In genomic region chr3:155854147-155854940, GRCh38 we compare ENCODE assay signal across 8 cellular contexts. TPM values are rescaled to one million over a fixed set of nuclear protein-coding genes. Genes with fewer than 3 reads are reported as not detected.
DNase-seq lines count a peak whose midpoint lies in the region; ATAC-seq, FAIRE-seq and TF ChIP-seq lines count a peak whose summit lies in the region.

SLC33A1 (minus strand) TSS chr3:155854427; CDS start chr3:155853997, 430 bp downstream.

- ATAC-seq in GM18502 (IDR thresholded peaks at IDR 0.05; ENCODE audit: poor library complexity, unreplicated experiment) (peak; percentile 92), HG02970 (IDR thresholded peaks at IDR 0.05; ENCODE audit: low FRiP score, unreplicated experiment) (peak; percentile 97), psoas muscle (peak; percentile 95 to 98 (median 98))

- peaks cover 29% of the 10 kb centered on the region for H3K4me1 Mint-ChIP-seq in T-helper 2 cell treated with Interferon-gamma antibody and Interleukin-4, amounts not matched to agents 5 μg/mL and 100 μg/mL, for 36 hours (ENCODE audit: low read depth)

- H3K27me3 Mint-ChIP-seq in T-helper 2 cell treated with Interferon-gamma antibody and Interleukin-4, amounts not matched to agents 5 μg/mL and 100 μg/mL, for 36 hours (ENCODE audit: low read depth), result no peaks in the 10 kb centered on the region

- TF ChIP-seq CTCF in ascending aorta (IDR thresholded peaks at IDR 0.05) (no peak), right atrium auricular region (IDR thresholded peaks at IDR 0.05) (no peak), psoas muscle (IDR thresholded peaks at IDR 0.05) (no peak)

- intact Hi-C loops in ascending aorta (cut with DNase I) (loop anchor here (1.0 to 10.0 kb wide), 5 partner anchors 16 to 1310 kb away; partner anchors contain the start of genes C3orf33, CCNL1, GMPS and TIPARP), psoas muscle (cut with DNase I) (loop anchor here (2.0 to 5.0 kb wide), 2 partner anchors 16 to 47 kb away; partner anchors contain the start of genes GMPS (in 2 of the 2) and C3orf33 (in 1 of the 2))

- no peaks in the 10 kb centered on the region for H3K9me3 ChIP-seq in ascending aorta
- H3K9me3 ChIP-seq in right atrium auricular region, result no peaks in the 10 kb centered on the region
- no peaks in the 10 kb centered on the region for H3K9me3 ChIP-seq in psoas muscle

- peaks cover 10 to 36% of the 10 kb centered on the region in 2 donors for H3K4me1 ChIP-seq in ascending aorta
- H3K4me1 ChIP-seq in right atrium auricular region, result peaks cover 0 to 39% of the 10 kb centered on the region in 2 donors
- peaks cover 32% of the 10 kb centered on the region for H3K4me1 ChIP-seq in psoas muscle

- peak within 1 kb of the TSS; percentile 100 for H3K27ac Mint-ChIP-seq in T-helper 2 cell treated with Interferon-gamma antibody and Interleukin-4, amounts not matched to agents 5 μg/mL and 100 μg/mL, for 36 hours

- H3K27me3 ChIP-seq in ascending aorta (no peaks in the 10 kb centered on the region), right atrium auricular region (no peaks in the 10 kb centered on the region), psoas muscle (ENCODE audit: insufficient read depth in 3 of 3, low read length in 2 of 3) (no peaks in the 10 kb centered on the region)

- DNase-seq in NCI-H1930 (lab: John Stamatoyannopoulos, UW), result peak; percentile 97
- peak; percentile 100 for DNase-seq in T-helper 2 cell treated with Interferon-gamma antibody and Interleukin-4, amounts not matched to agents 5 μg/mL and 100 μg/mL, for 36 hours (ENCODE audit: low spot score)
- peak; percentile 97 to 100 for DNase-seq in ascending aorta (ENCODE audit: low spot score in 2 of 2)
- peak; percentile 100 for DNase-seq in right atrium auricular region (ENCODE audit: low spot score)
- DNase-seq in psoas muscle, result peak; percentile 99 to 100
- DNase-seq in urothelium cell line (ENCODE audit: low spot score), result peak; percentile 96

- peaks cover 0 to 5% of the 10 kb centered on the region in 2 donors for H3K36me3 ChIP-seq in ascending aorta
- H3K36me3 ChIP-seq in right atrium auricular region, result no peaks in the 10 kb centered on the region
- H3K36me3 ChIP-seq in psoas muscle (ENCODE audit: insufficient read depth in 1 of 2, low read depth in 1 of 2), result peaks cover 0 to 4% of the 10 kb centered on the region in 2 donors

- H3K9me3 Mint-ChIP-seq in T-helper 2 cell treated with Interferon-gamma antibody and Interleukin-4, amounts not matched to agents 5 μg/mL and 100 μg/mL, for 36 hours, result no peaks in the 10 kb centered on the region

- 0 to 1% (median 0%) methylated on average over 50 of the region's 50 CpGs for WGBS in psoas muscle, 3 donors

- peak within 1 kb of the TSS; percentile 92 for H3K4me3 Mint-ChIP-seq in T-helper 2 cell treated with Interferon-gamma antibody and Interleukin-4, amounts not matched to agents 5 μg/mL and 100 μg/mL, for 36 hours

- no peak for FAIRE-seq in urothelium cell line (lab: Jason Lieb, UNC)

- peak within 1 kb of the TSS; percentile 84 to 89 for H3K4me3 ChIP-seq in ascending aorta
- H3K4me3 ChIP-seq in right atrium auricular region, result peak within 1 kb of the TSS; percentile 83 to 87
- H3K4me3 ChIP-seq in psoas muscle, result peak within 1 kb of the TSS; percentile 84

- H3K27ac ChIP-seq in ascending aorta (peak within 1 kb of the TSS; percentile 89 to 93), right atrium auricular region (peak within 1 kb of the TSS; percentile 90 to 97), psoas muscle (peak within 1 kb of the TSS; percentile 97)

- peaks cover 27% of the 10 kb centered on the region for H3K36me3 Mint-ChIP-seq in T-helper 2 cell treated with Interferon-gamma antibody and Interleukin-4, amounts not matched to agents 5 μg/mL and 100 μg/mL, for 36 hours (ENCODE audit: low read depth)

RNA-seq across cellular contexts. Expression of gene SLC33A1, which starts in this region (rescaled TPM):
- total RNA-seq in ascending aorta, result 15.6 TPM
- total RNA-seq in right atrium auricular region, result 10 to 100 TPM; 22.3 to 24.6 TPM
- 10 to 100 TPM in 1 of 4 donors, 1 to 10 TPM in 3; 7.1 to 10.2 (median 8.5) TPM for total RNA-seq in psoas muscle
- 1 to 10 TPM; 4.2 to 7.5 (median 6.9) TPM for polyA plus RNA-seq in psoas muscle

Comparison
In these comparisons a context has a peak if more than half of its experiments do, and no peak if none do; other contexts are left out.
1. Peak in every context shown above with its lines: DNase-seq, ATAC-seq, H3K4me3 ChIP-seq and H3K27ac ChIP-seq.